In the genomic region with DNA sequence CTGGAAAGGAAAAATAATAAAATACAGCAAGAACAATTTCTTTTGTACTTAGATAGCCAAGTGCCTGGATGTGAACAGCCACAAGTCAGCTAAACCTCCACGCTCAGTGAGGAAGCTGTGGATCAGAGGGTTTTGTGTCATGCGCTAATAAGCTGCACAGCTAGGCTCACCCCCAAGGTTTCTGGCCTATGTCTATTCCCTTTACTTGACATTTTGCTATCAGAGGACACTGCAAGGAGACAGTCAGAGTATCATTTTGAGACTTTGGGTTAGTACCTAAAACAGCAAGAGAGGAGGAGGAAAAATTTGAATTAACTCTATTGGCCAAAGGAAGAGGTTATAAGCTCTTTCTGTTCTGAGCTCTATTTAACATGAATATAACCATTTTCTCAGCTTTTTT, we compare ENCODE assay signal across 31 cellular contexts.
"Had no signal": no experiment of that assay in that cellular context is flagged by ENCODE, and none has a peak within 500 bp of the region (broad histone marks: within the 10 kb centered on the region; RNA-seq: fewer than 3 reads in every experiment).

No MANE protein-coding gene starts in this region.

- H3K4me1 ChIP-seq: ascending aorta, breast epithelium, colonic mucosa, esophagus muscularis mucosa, foreskin keratinocyte had no signal

- DNase-seq: activated CD4-positive, alpha-beta memory T cell treated with anti-CD3 and anti-CD28 coated beads, Interleukin-2, amount 10 ng/mL, durations not matched to agents 7 days and 5 days; activated CD4-positive, alpha-beta T cell treated with anti-CD3 and anti-CD28 coated beads for 1 hour; activated CD4-positive, alpha-beta T cell treated with anti-CD3 and anti-CD28 coated beads for 4 hours; activated CD4-positive, alpha-beta T cell treated with anti-CD3 and anti-CD28 coated beads, Interleukin-2, amount 10 ng/mL, durations not matched to agents 7 days and 5 days; activated CD4-positive, alpha-beta T cell treated with anti-CD3 and anti-CD28 coated beads, Interleukin-2, amount 50 U/mL, for 4 hours; activated CD8-positive, alpha-beta memory T cell treated with anti-CD3 and anti-CD28 coated beads, Interleukin-2, amount 50 U/mL, for 48 hours; activated gamma-delta T cell; activated naive CD4-positive, alpha-beta T cell; activated naive CD4-positive, alpha-beta T cell treated with anti-CD3 and anti-CD28 coated beads, Interleukin-2, amount 10 ng/mL, durations not matched to agents 7 days and 5 days; activated naive CD8-positive, alpha-beta T cell treated with anti-CD3 and anti-CD28 coated beads, Interleukin-2, amount 10 ng/mL, durations not matched to agents 7 days and 5 days; activated T-cell treated with anti-CD3 and anti-CD28 coated beads for 4 hours; activated T-cell treated with anti-CD3 and anti-CD28 coated beads, Interleukin-2, amount 50 U/mL, for 24 hours; activated T-cell treated with anti-CD3 and anti-CD28 coated beads, Interleukin-2, amount 50 U/mL, for 72 hours; central memory CD4-positive, alpha-beta T cell; cerebellar nuclear complex; colonic mucosa; dorsolateral prefrontal cortex; effector memory CD4-positive, alpha-beta T cell; endodermal cell; foreskin keratinocyte; gastrocnemius medialis; glutamatergic neuron; heart left ventricle; T-helper 17 cell; T1000 had no signal

- H3K36me3 ChIP-seq: ascending aorta, breast epithelium, cardiac muscle cell, colonic mucosa, esophagus muscularis mucosa, gastrocnemius medialis, heart left ventricle had no signal

- H3K4me3 ChIP-seq: ascending aorta, breast epithelium, cardiac muscle cell, colonic mucosa, dorsolateral prefrontal cortex, esophagus muscularis mucosa, gastrocnemius medialis, heart left ventricle had no signal

- H3K27me3 ChIP-seq: ascending aorta, breast epithelium, cardiac muscle cell, colonic mucosa, dorsolateral prefrontal cortex, esophagus muscularis mucosa, foreskin keratinocyte, gastrocnemius medialis, heart left ventricle had no signal

- ATAC-seq: activated naive CD4-positive, alpha-beta T cell treated with anti-CD3 and anti-CD28 coated beads, Interleukin-2, amount 50 U/mL, for 72 hours; activated T-cell treated with anti-CD3 and anti-CD28 coated beads, Interleukin-2, amount 50 U/mL, for 72 hours; foreskin keratinocyte; gastrocnemius medialis; heart left ventricle; T-helper 17 cell; WTC11 had no signal

- H3K27ac ChIP-seq: ascending aorta, breast epithelium, cardiac muscle cell, colonic mucosa, dorsolateral prefrontal cortex, esophagus muscularis mucosa, foreskin keratinocyte had no signal

- H3K9me3 ChIP-seq: ascending aorta, breast epithelium, colonic mucosa, esophagus muscularis mucosa, gastrocnemius medialis, heart left ventricle had no signal
